1 cellular context compared by ENCODE assay signal in the genomic region with DNA sequence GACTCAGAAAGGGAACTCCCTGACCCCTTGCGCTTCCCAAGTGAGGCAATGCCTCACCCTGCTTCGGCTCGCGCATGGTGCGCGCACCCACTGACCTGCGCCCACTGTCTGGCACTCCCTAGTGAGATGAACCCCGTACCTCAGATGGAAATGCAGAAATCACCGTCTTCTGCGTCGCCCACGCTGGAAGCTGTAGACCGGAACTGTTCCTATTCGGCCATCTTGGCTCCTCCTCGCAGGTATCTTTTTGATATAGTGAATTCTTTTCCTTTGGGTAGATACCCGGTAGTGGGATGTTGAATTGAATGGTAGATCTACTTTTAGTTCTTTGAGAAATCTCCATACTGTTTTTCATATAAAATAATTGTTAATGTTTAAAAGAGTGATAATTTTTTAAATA.
TF ChIP-seq lines count a peak whose summit lies in the region.

No MANE protein-coding gene starts in this region.

TF ChIP-seq in K562, 482 proteins besides CTCF, POLR2A, EP300 and RAD21:
- peak; percentile 25; the same call in 1 of the 2 replicates for TF ChIP-seq POLR2G (IDR thresholded peaks at IDR 0.05; ENCODE audit: low read depth, low read length)
- TF ChIP-seq TAF1 (IDR thresholded peaks at IDR 0.05; ENCODE audit: control insufficient read depth, extremely low read depth, insufficient read depth, low read length, severe bottlenecking), result peak; percentile 22
- TF ChIP-seq RBFOX2 (IDR thresholded peaks at IDR 0.05; ENCODE audit: low read depth, low read length), result peak; percentile 47; the same call in 1 of the 2 replicates
- peak; percentile 60 for TF ChIP-seq TAF9B (IDR thresholded peaks at IDR 0.05; ENCODE audit: partially characterized antibody)
- TF ChIP-seq NRF1 (conservative IDR thresholded peaks at IDR 0.05 in 1 of 2, IDR thresholded peaks at IDR 0.05 in 1 of 2), result peak; percentile 28 to 41; a peak in 1 of 4 replicates
- peak; percentile 58 for TF ChIP-seq ETV1 (tag; conservative IDR thresholded peaks at IDR 0.05; ENCODE audit: low read depth)
- TF ChIP-seq EP400 (IDR thresholded peaks at IDR 0.05), result peak; percentile 51; the same call in 1 of the 2 replicates
- peak; percentile 77 for TF ChIP-seq EGR1 (conservative IDR thresholded peaks at IDR 0.05)
- TF ChIP-seq SUPT5H (IDR thresholded peaks at IDR 0.05), result peak; percentile 44; the same call in 1 of the 2 replicates
- TF ChIP-seq TAF7 (tag; IDR thresholded peaks at IDR 0.05), result peak; percentile 67; the same call in 1 of the 2 replicates
- peak; percentile 41; the same call in 1 of the 2 replicates for TF ChIP-seq POLR2H (tag; IDR thresholded peaks at IDR 0.05; ENCODE audit: low read depth)
- TF ChIP-seq YY1 (IDR thresholded peaks at IDR 0.05; ENCODE audit: borderline replicate concordance in 1 of 3, control insufficient read depth in 1 of 3, extremely low read depth in 1 of 3, insufficient read depth in 3 of 3, insufficient read length in 1 of 3, insufficient replicate concordance in 2 of 3, low read depth in 1 of 3, low read length in 2 of 3), result peak; percentile 34 to 86 (median 47)
- 0 out of 2 replicates have a peak, but pooled peaks have one; percentile 21 for TF ChIP-seq CXXC5 (CRISPR knock-in tag; IDR thresholded peaks at IDR 0.05)
- TF ChIP-seq NFRKB (IDR thresholded peaks at IDR 0.05; ENCODE audit: low read depth), result peak; percentile 73
